19 cellular contexts compared by ENCODE assay signal in genomic region chr3:40291471-40291870, GRCh38.
"Had no signal": no experiment of that assay in that cellular context is flagged by ENCODE, and none has a peak within 500 bp of the region (broad histone marks: within the 10 kb centered on the region; RNA-seq: fewer than 3 reads in every experiment).

No MANE protein-coding gene starts in this region.

- DNase-seq: caudate nucleus; cortex of kidney; dorsolateral prefrontal cortex; effector CD8-positive, alpha-beta T cell; gastrocnemius medialis; immature natural killer cell; left lung; mesenchymal stem cell; naive B cell; posterior cingulate gyrus; small intestine; stimulated activated CD4-positive, alpha-beta T cell treated with anti-CD3 and anti-CD28 coated beads, Interleukin-12 subunit alpha, Interleukin-12 subunit beta, amount 100 ng/mL, for 4 hours; stimulated activated CD4-positive, alpha-beta T cell treated with anti-CD3 and anti-CD28 coated beads, Interleukin-2, amount 100 ng/mL, for 48 hours; stimulated activated naive CD8-positive, alpha-beta T cell treated with anti-CD3 and anti-CD28 coated beads, Interleukin-15, Interleukin-2, amounts not matched to agents 100 U/mL and 50 U/mL, for 24 hours; transverse colon had no signal

- H3K4me1 Mint-ChIP-seq: naive B cell, nephron had no signal

- H3K4me1 ChIP-seq: gastrocnemius medialis, left lung, transverse colon had no signal

- ATAC-seq: esophagus mucosa; gastrocnemius medialis; left lung; stimulated activated naive CD8-positive, alpha-beta T cell treated with anti-CD3 and anti-CD28 coated beads, Interleukin-15, Interleukin-2, amounts not matched to agents 100 U/mL and 50 U/mL, for 24 hours had no signal

- H3K27me3 Mint-ChIP-seq: naive B cell had no signal

- H3K36me3 ChIP-seq: gastrocnemius medialis, thoracic aorta, transverse colon had no signal

- H3K27ac ChIP-seq: gastrocnemius medialis, left lung, thoracic aorta, transverse colon had no signal

- H3K4me3 Mint-ChIP-seq: immature natural killer cell, naive B cell, nephron had no signal

- H3K9me3 Mint-ChIP-seq: nephron had no signal

- H3K4me3 ChIP-seq: dorsolateral prefrontal cortex, gastrocnemius medialis, left lung, lung, thoracic aorta, transverse colon had no signal

- H3K27me3 ChIP-seq: dorsolateral prefrontal cortex, gastrocnemius medialis, left lung, transverse colon had no signal

- H3K27ac Mint-ChIP-seq: nephron had no signal

- H3K9me3 ChIP-seq: gastrocnemius medialis, thoracic aorta, transverse colon had no signal
